8 cellular contexts compared by ENCODE assay signal in genomic region chr18:48781041-48781989, GRCh38.
DNase-seq lines count a peak whose midpoint lies in the region; ATAC-seq and TF ChIP-seq lines count a peak whose summit lies in the region.

No MANE protein-coding gene starts in this region.

- peak overlapping the region; percentile 81 for H3K4ac ChIP-seq in mesendoderm (ENCODE audit: low read depth, low read length)

- WGBS in mesendoderm (ENCODE audit: extremely low coverage, insufficient coverage, low lambda C conversion rate) = no CpG with 5 or more reads among the region's 29 CpGs
- WGBS in thyroid gland, 2 donors = 48 to 60% methylated on average over 29 of the region's 29 CpGs

- no peak overlapping the region for H3K27ac Mint-ChIP-seq in activated naive CD4-positive, alpha-beta T cell treated with anti-CD3 and anti-CD28 coated beads for 36 hours

- no peak overlapping the region for H2BK120ac ChIP-seq in mesendoderm (ENCODE audit: low read depth, low read length)

- H3K27ac ChIP-seq in mesendoderm (ENCODE audit: low read depth, low read length) (peak overlapping the region; percentile 63), thyroid gland (peak overlapping the region; percentile 45 to 83 (median 63))

- no peaks in the 10 kb centered on the region for H3K79me2 ChIP-seq in mesendoderm (ENCODE audit: control insufficient read depth, insufficient read depth, low read length)

- no peak for ATAC-seq in GM21367 (IDR thresholded peaks at IDR 0.05; ENCODE audit: unreplicated experiment)
- no peak for ATAC-seq in HG03175 (IDR thresholded peaks at IDR 0.05; ENCODE audit: unreplicated experiment)

- no peak overlapping the region for H3K4me3 ChIP-seq in mesendoderm (ENCODE audit: low read length)
- H3K4me3 ChIP-seq in thyroid gland (replicated peaks in 1 of 3) = no peak overlapping the region

- H3K4me2 ChIP-seq in mesendoderm (ENCODE audit: low read length) = no peak overlapping the region

- H3K23ac ChIP-seq in mesendoderm (ENCODE audit: low read length) = peak overlapping the region; percentile 48

- peak overlapping the region; percentile 69 for H2BK5ac ChIP-seq in mesendoderm (ENCODE audit: low read length)

- peak overlapping the region; percentile 51 for H3K56ac ChIP-seq in mesendoderm (ENCODE audit: low read length)

- peak; percentile 50 for DNase-seq in NCI-H2227 (lab: John Stamatoyannopoulos, UW; ENCODE audit: unreplicated experiment)
- DNase-seq in ecto neural progenitor cell (ENCODE audit: low spot score) = peak; percentile 59
- peak; percentile 80 for DNase-seq in mesendoderm
- peak; percentile 64 to 75 for DNase-seq in thyroid gland
- no peak for DNase-seq in activated naive CD4-positive, alpha-beta T cell treated with anti-CD3 and anti-CD28 coated beads for 36 hours
- DNase-seq in NCI-H146 treated with DMSO at 0.1 percent for 48 hours (lab: John Stamatoyannopoulos, UW; ENCODE audit: unreplicated experiment) = no peak

- H3K4me1 Mint-ChIP-seq in activated naive CD4-positive, alpha-beta T cell treated with anti-CD3 and anti-CD28 coated beads for 36 hours (ENCODE audit: low read depth) = peaks cover 7% of the 10 kb centered on the region

- H3K4me3 Mint-ChIP-seq in activated naive CD4-positive, alpha-beta T cell treated with anti-CD3 and anti-CD28 coated beads for 36 hours = no peak overlapping the region

- H2AK5ac ChIP-seq in mesendoderm (ENCODE audit: low read length) = no peak overlapping the region

- peaks cover 15% of the 10 kb centered on the region for H3K4me1 ChIP-seq in mesendoderm (ENCODE audit: control insufficient read depth, low read depth, low read length)
- peaks cover 31 to 61% of the 10 kb centered on the region in 2 donors for H3K4me1 ChIP-seq in thyroid gland

- peak overlapping the region; percentile 32 for H3K9ac ChIP-seq in mesendoderm (ENCODE audit: low read length)

- H3K36me3 ChIP-seq in mesendoderm (ENCODE audit: control insufficient read depth, insufficient read depth, low read length) (no peaks in the 10 kb centered on the region), thyroid gland (no peaks in the 10 kb centered on the region)

- H3K36me3 Mint-ChIP-seq in activated naive CD4-positive, alpha-beta T cell treated with anti-CD3 and anti-CD28 coated beads for 36 hours (ENCODE audit: low read depth) = no peaks in the 10 kb centered on the region

- CTCF ChIA-PET in activated naive CD4-positive, alpha-beta T cell treated with anti-CD3 and anti-CD28 coated beads for 36 hours (lab: Charles Lee) = interaction anchor here (0.6 kb wide), 1 partner anchor 193 kb away, joined by 4 read pairs; no protein-coding TSS in a partner anchor

- H4K5ac ChIP-seq in mesendoderm (ENCODE audit: low read length) = no peak overlapping the region

- intact Hi-C loops in thyroid gland (cut with DNase I) = no loop called here
- intact Hi-C loops in activated naive CD4-positive, alpha-beta T cell treated with anti-CD3 and anti-CD28 coated beads for 36 hours (cut with micrococcal nuclease) = no loop called here

- no peaks in the 10 kb centered on the region for H3K9me3 Mint-ChIP-seq in activated naive CD4-positive, alpha-beta T cell treated with anti-CD3 and anti-CD28 coated beads for 36 hours

- H2BK15ac ChIP-seq in mesendoderm (replicated peaks; ENCODE audit: low read depth) = no peak overlapping the region

- no peaks in the 10 kb centered on the region for H3K9me3 ChIP-seq in thyroid gland

- H3K27me3 Mint-ChIP-seq in activated naive CD4-positive, alpha-beta T cell treated with anti-CD3 and anti-CD28 coated beads for 36 hours (ENCODE audit: low read depth) = no peaks in the 10 kb centered on the region

- TF ChIP-seq POLR2A in thyroid gland (IDR thresholded peaks at IDR 0.05) = peak in 1 of 2 donors; percentile 19

- H3K27me3 ChIP-seq in mesendoderm (ENCODE audit: insufficient read depth, low read length, poor library complexity) (no peaks in the 10 kb centered on the region), thyroid gland (no peaks in the 10 kb centered on the region)

- TF ChIP-seq CTCF in thyroid gland (IDR thresholded peaks at IDR 0.05) = no peak

- H3K18ac ChIP-seq in mesendoderm (ENCODE audit: low read length) = peak overlapping the region; percentile 40

- peaks cover 1% of the 10 kb centered on the region for H3K79me1 ChIP-seq in mesendoderm (ENCODE audit: low read length)

- no peak overlapping the region for H4K8ac ChIP-seq in mesendoderm (ENCODE audit: low read depth, low read length)

Comparison
In these comparisons a context has a peak if more than half of its experiments do, and no peak if none do; other contexts are left out.
1. DNase-seq: peak in NCI-H2227 (single experiment), ecto neural progenitor cell (single experiment), mesendoderm (single experiment) and thyroid gland (2 of 2); none in activated naive CD4-positive, alpha-beta T cell treated with anti-CD3 and anti-CD28 coated beads for 36 hours (single experiment) and NCI-H146 treated with DMSO at 0.1 percent for 48 hours (single experiment).